ENCODE assay signal across 8 cellular contexts in genomic region chr10:510415-510881, GRCh38.
DNase-seq lines count a peak whose midpoint lies in the region; ATAC-seq and TF ChIP-seq lines count a peak whose summit lies in the region.

No MANE protein-coding gene starts in this region.

- peak overlapping the region; percentile 11 for H3K18ac ChIP-seq in trophoblast cell (ENCODE audit: low read length)

- no CpG with 5 or more reads among the region's 17 CpGs for WGBS in trophoblast cell (ENCODE audit: extremely low coverage, insufficient coverage, insufficient read length)

- no peak for DNase-seq in PC-3
- DNase-seq in head of caudate nucleus, result peak in 40 of 42 donors; percentile 43 to 87 (median 68)
- no peak for DNase-seq in trophoblast cell
- no peak for DNase-seq in kidney tubule cell (ENCODE audit: low spot score)
- no peak for DNase-seq in SW480 (ENCODE audit: low spot score)
- no peak for DNase-seq in activated CD4-positive, alpha-beta T cell treated with anti-CD3 and anti-CD28 coated beads, Interleukin-2, amount 50 U/mL, for 1 hour

- H3K9me3 ChIP-seq in BLaER1 treated with 17β-estradiol and CSF1 and Interleukin-3, amounts not matched to agents 10 nM and 100 nM (replicated peaks in 1 of 11), result no peaks in the 10 kb centered on the region
- H3K9me3 ChIP-seq in PC-3 (ENCODE audit: low read length) (no peaks in the 10 kb centered on the region), trophoblast cell (ENCODE audit: insufficient read depth, low read depth, low read length) (peaks cover 3% of the 10 kb centered on the region)

- intact Hi-C loops in PC-3 (cut with micrococcal nuclease) (loop anchor here (2.0 to 5.0 kb wide), 3 partner anchors 70 to 278 kb away; no protein-coding TSS in a partner anchor), head of caudate nucleus (cut with DNase I) (loop anchor here (5.0 kb wide), 2 partner anchors 172 to 277 kb away; no protein-coding TSS in a partner anchor)

- no peak overlapping the region for H3K9ac ChIP-seq in BLaER1 treated with 17β-estradiol and CSF1 and Interleukin-3, amounts not matched to agents 10 nM and 100 nM
- H3K9ac ChIP-seq in PC-3 (ENCODE audit: low read length), result no peak overlapping the region
- no peak overlapping the region for H3K9ac ChIP-seq in trophoblast cell (ENCODE audit: low read length)

- ATAC-seq in PC-3 (no peak), HG02852 (IDR thresholded peaks at IDR 0.05; ENCODE audit: unreplicated experiment) (no peak)

- H2BK12ac ChIP-seq in trophoblast cell (ENCODE audit: low read length), result no peak overlapping the region

- peaks cover 0 to 17% (median 0%) of the 10 kb centered on the region in 11 experiments; a peak in 2 of 22 replicates for H3K36me3 ChIP-seq in BLaER1 treated with 17β-estradiol and CSF1 and Interleukin-3, amounts not matched to agents 10 nM and 100 nM
- H3K36me3 ChIP-seq in PC-3 (ENCODE audit: low read depth, low read length), result no peaks in the 10 kb centered on the region
- H3K36me3 ChIP-seq in trophoblast cell (ENCODE audit: control insufficient read depth in 1 of 2, insufficient read depth in 2 of 2, low read length in 2 of 2), result peaks cover 6 to 11% of the 10 kb centered on the region in 2 experiments

- H3K4me3 ChIP-seq in BLaER1 treated with 17β-estradiol and CSF1 and Interleukin-3, amounts not matched to agents 10 nM and 100 nM, result no peak overlapping the region
- H3K4me3 ChIP-seq in PC-3 (ENCODE audit: low read length), result no peak overlapping the region
- no peak overlapping the region for H3K4me3 ChIP-seq in trophoblast cell (ENCODE audit: low read depth, low read length)

- H3K4me2 ChIP-seq in BLaER1 treated with 17β-estradiol and CSF1 and Interleukin-3, amounts not matched to agents 10 nM and 100 nM, result peak overlapping the region in 8 of 11 experiments; percentile 8 to 56 (median 27); a peak in 12 of 22 replicates
- H3K4me2 ChIP-seq in PC-3 (ENCODE audit: low read length) (no peak overlapping the region), trophoblast cell (ENCODE audit: low read length) (no peak overlapping the region)

- H3K27ac ChIP-seq in BLaER1 treated with 17β-estradiol and CSF1 and Interleukin-3, amounts not matched to agents 10 nM and 100 nM, result no peak overlapping the region
- H3K27ac ChIP-seq in PC-3 (ENCODE audit: low read length) (no peak overlapping the region), trophoblast cell (ENCODE audit: low read depth, low read length) (no peak overlapping the region)

- H3K4me1 ChIP-seq in BLaER1 treated with 17β-estradiol and CSF1 and Interleukin-3, amounts not matched to agents 10 nM and 100 nM, result peaks cover 2 to 71% (median 50%) of the 10 kb centered on the region in 10 experiments; a peak in 18 of 20 replicates
- H3K4me1 ChIP-seq in PC-3 (ENCODE audit: insufficient read depth, low read length), result 0 out of 2 replicates have a peak, but pooled peaks cover 4% of the 10 kb centered on the region
- H3K4me1 ChIP-seq in trophoblast cell (ENCODE audit: control insufficient read depth in 1 of 2, insufficient read depth in 2 of 2, low read length in 2 of 2), result peaks cover 2 to 5% of the 10 kb centered on the region in 2 experiments

- TF ChIP-seq CTCF in PC-3 (conservative IDR thresholded peaks at IDR 0.05; ENCODE audit: low read depth, low read length), result no peak

- no peak overlapping the region for H4K8ac ChIP-seq in trophoblast cell (ENCODE audit: low read depth, low read length)

- no peak overlapping the region for H4K12ac ChIP-seq in trophoblast cell (ENCODE audit: low read depth, low read length)

- H4K91ac ChIP-seq in trophoblast cell (ENCODE audit: low read depth, low read length), result no peak overlapping the region

- no peak overlapping the region for H2AK5ac ChIP-seq in trophoblast cell (ENCODE audit: low read length)

- CTCF ChIA-PET in PC-3 (lab: Charles Lee), result no interaction called here

- H3K23ac ChIP-seq in trophoblast cell (ENCODE audit: low read length), result no peak overlapping the region

- H3F3A ChIP-seq in PC-3 (ENCODE audit: low read length, unreplicated experiment), result no peaks in the 10 kb centered on the region

- no peak overlapping the region for H2BK120ac ChIP-seq in trophoblast cell (ENCODE audit: insufficient read depth, low read length, poor library complexity)

- POLR2A ChIA-PET in PC-3 (lab: Charles Lee; ENCODE audit: unreplicated experiment), result no interaction called here

- H3K79me2 ChIP-seq in PC-3 (ENCODE audit: low read length), result no peaks in the 10 kb centered on the region
- H3K79me2 ChIP-seq in trophoblast cell (ENCODE audit: control insufficient read depth, insufficient read depth, low read length, poor library complexity), result no peaks in the 10 kb centered on the region

- no TSS peak for BruUV-seq in PC-3 (replicated peaks; lab: Mats Ljungman, UMichigan)

- no peaks in the 10 kb centered on the region for H3K9me2 ChIP-seq in PC-3 (replicated peaks; ENCODE audit: low read length)

- H3K27me3 ChIP-seq in BLaER1 treated with 17β-estradiol and CSF1 and Interleukin-3, amounts not matched to agents 10 nM and 100 nM, result peaks cover 0 to 42% (median 22%) of the 10 kb centered on the region in 11 experiments; a peak in 16 of 22 replicates
- H3K27me3 ChIP-seq in PC-3 (ENCODE audit: low read length) (no peaks in the 10 kb centered on the region), trophoblast cell (ENCODE audit: insufficient read depth, low read length) (no peaks in the 10 kb centered on the region)

- H3K79me1 ChIP-seq in trophoblast cell (ENCODE audit: low read length), result no peaks in the 10 kb centered on the region

- no peak overlapping the region for H3K14ac ChIP-seq in trophoblast cell (ENCODE audit: low read length)

- peak overlapping the region; percentile 53; the same call in 1 of the 2 replicates for H2AFZ ChIP-seq in PC-3 (ENCODE audit: low read length)
- no peak overlapping the region for H2AFZ ChIP-seq in trophoblast cell (ENCODE audit: insufficient read depth, low read length, poor library complexity)

- no peak overlapping the region for H2BK5ac ChIP-seq in trophoblast cell (ENCODE audit: low read depth, low read length, poor library complexity)

- H4K20me1 ChIP-seq in BLaER1 treated with 17β-estradiol and CSF1 and Interleukin-3, amounts not matched to agents 10 nM and 100 nM, result peaks cover 0 to 100% (median 63%) of the 10 kb centered on the region in 11 experiments; a peak in 18 of 22 replicates
- no peaks in the 10 kb centered on the region for H4K20me1 ChIP-seq in PC-3 (ENCODE audit: low read length)

- no peak overlapping the region for H3K4ac ChIP-seq in trophoblast cell (ENCODE audit: low read depth, low read length)

Comparison
In these comparisons a context has a peak if more than half of its experiments do, and no peak if none do; other contexts are left out.
1. H3K4me2 ChIP-seq: peak in BLaER1 treated with 17β-estradiol and CSF1 and Interleukin-3, amounts not matched to agents 10 nM and 100 nM (8 of 11); none in PC-3 (single experiment) and trophoblast cell (single experiment).
2. DNase-seq: peak in head of caudate nucleus (40 of 42); none in PC-3 (single experiment), trophoblast cell (0 of 2), kidney tubule cell (single experiment), SW480 (single experiment) and activated CD4-positive, alpha-beta T cell treated with anti-CD3 and anti-CD28 coated beads, Interleukin-2, amount 50 U/mL, for 1 hour (single experiment).